16 cellular contexts compared by ENCODE assay signal in the genomic region with DNA sequence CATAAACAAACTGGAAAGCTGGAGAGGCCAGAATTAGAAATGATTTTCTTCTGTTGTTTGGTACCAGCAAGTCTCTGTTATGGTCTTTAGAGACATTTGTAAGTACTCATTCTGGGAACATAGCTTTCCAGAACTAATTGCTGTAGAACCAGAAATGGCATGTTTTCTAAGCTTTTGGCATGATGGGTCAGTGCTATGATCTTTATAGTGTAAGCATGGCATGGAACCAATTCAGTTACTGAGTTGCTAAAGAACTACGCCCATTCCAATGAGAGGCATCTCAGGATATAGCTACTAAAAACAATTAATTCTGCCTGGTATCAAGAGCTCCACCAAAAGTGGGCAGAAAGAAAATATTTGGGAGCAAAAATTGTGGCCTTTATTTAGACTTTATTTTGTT.
"Had no signal": no experiment of that assay in that cellular context is flagged by ENCODE, and none has a peak within 500 bp of the region (broad histone marks: within the 10 kb centered on the region; RNA-seq: fewer than 3 reads in every experiment).

No MANE protein-coding gene starts in this region.

- H3K27me3 ChIP-seq: esophagus squamous epithelium, neutrophil, suprapubic skin, thyroid gland, upper lobe of right lung, vagina had no signal

- ATAC-seq: left cardiac atrium; naive thymus-derived CD8-positive, alpha-beta T cell; sciatic nerve; upper lobe of right lung had no signal

- H3K36me3 ChIP-seq: esophagus squamous epithelium, neutrophil, suprapubic skin, thyroid gland, upper lobe of right lung, vagina had no signal

- H3K4me3 ChIP-seq: esophagus squamous epithelium, skin epidermis, suprapubic skin, thyroid gland, upper lobe of right lung, vagina had no signal

- H3K4me1 ChIP-seq: esophagus squamous epithelium, suprapubic skin, thyroid gland, upper lobe of right lung, vagina had no signal

- DNase-seq: dermis blood vessel endothelial cell; esophagus squamous epithelium; kidney; left cardiac atrium; mesendoderm; naive thymus-derived CD8-positive, alpha-beta T cell; posterior cingulate gyrus; stimulated activated CD4-positive, alpha-beta T cell treated with anti-CD3 and anti-CD28 coated beads, Interleukin-2, amount 100 ng/mL, for 24 hours; stimulated activated naive CD4-positive, alpha-beta T cell; thyroid gland; upper lobe of right lung had no signal

- H3K9me3 ChIP-seq: esophagus squamous epithelium, neutrophil, suprapubic skin, thyroid gland, upper lobe of right lung, vagina had no signal

- H3K27ac ChIP-seq: neutrophil, skin epidermis, suprapubic skin, thyroid gland, upper lobe of right lung, vagina had no signal
